1 cellular context compared by ENCODE assay signal in the genomic region with DNA sequence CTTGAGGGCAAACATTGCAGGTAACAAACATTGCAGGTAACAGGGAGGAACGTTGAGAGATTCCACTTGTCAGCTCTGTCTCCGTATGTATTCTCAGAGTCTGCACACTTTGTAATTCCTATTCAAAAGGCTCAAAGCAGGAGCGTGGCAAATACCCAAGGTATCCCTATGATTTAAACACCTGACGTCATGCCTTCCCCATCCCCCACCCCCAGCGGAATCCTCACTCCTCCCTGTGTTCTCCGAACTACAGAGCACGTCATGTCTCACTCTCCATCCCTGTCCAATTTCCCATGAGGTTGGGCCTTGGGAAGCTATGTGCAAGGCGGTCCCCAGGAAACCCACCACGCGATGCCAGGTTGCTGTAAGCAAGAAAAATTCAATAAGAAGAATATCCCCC.
TF ChIP-seq lines count a peak whose summit lies in the region.

No MANE protein-coding gene starts in this region.

TF ChIP-seq in HepG2, 621 proteins besides CTCF, POLR2A, EP300 and RAD21 (continued from another document):
- TF ChIP-seq, protein P1, sequence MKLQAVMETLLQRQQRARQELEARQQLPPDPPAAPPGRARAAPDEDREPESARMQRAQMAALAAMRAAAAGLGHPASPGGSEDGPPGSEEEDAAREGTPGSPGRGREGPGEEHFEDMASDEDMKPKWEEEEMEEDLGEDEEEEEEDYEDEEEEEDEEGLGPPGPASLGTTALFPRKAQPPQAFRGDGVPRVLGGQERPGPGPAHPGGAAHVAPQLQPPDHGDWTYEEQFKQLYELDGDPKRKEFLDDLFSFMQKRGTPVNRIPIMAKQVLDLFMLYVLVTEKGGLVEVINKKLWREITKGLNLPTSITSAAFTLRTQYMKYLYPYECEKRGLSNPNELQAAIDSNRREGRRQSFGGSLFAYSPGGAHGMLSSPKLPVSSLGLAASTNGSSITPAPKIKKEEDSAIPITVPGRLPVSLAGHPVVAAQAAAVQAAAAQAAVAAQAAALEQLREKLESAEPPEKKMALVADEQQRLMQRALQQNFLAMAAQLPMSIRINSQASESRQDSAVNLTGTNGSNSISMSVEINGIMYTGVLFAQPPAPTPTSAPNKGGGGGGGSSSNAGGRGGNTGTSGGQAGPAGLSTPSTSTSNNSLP (IDR thresholded peaks at IDR 0.05; ENCODE audit: low read depth, low read length): no peak
